In genomic region chr6:42406296-42407280, GRCh38 we compare ENCODE assay signal across 11 cellular contexts. TPM values are rescaled to one million over a fixed set of nuclear protein-coding genes. Genes with fewer than 3 reads are reported as not detected.
DNase-seq lines count a peak whose midpoint lies in the region; ATAC-seq and TF ChIP-seq lines count a peak whose summit lies in the region.
"Had no signal": no experiment of that assay in that cellular context is flagged by ENCODE, and none has a peak within 500 bp of the region (broad histone marks: within the 10 kb centered on the region; RNA-seq: fewer than 3 reads in every experiment).

No MANE protein-coding gene starts in this region.

- no peaks in the 10 kb centered on the region for H3K36me3 ChIP-seq in esophagus (ENCODE audit: control insufficient read depth in 2 of 2, insufficient read depth in 2 of 2, low read length in 1 of 2)

- WGBS in esophagus, 2 donors: 83 to 86% methylated on average over 6 of the region's 6 CpGs

- TF ChIP-seq CTCF in RWPE1 (conservative IDR thresholded peaks at IDR 0.05; ENCODE audit: low read depth): no peak
- TF ChIP-seq CTCF in GM10266 (IDR thresholded peaks at IDR 0.05; ENCODE audit: control insufficient read depth, insufficient read depth, low read depth, missing control alignments): no peak

- peaks cover 17% of the 10 kb centered on the region for H3K36me3 Mint-ChIP-seq in activated naive CD4-positive, alpha-beta T cell treated with anti-CD3 and anti-CD28 coated beads, Interleukin-2, amount 10 ng/mL, durations not matched to agents 7 days and 5 days
- peaks cover 0 to 22% of the 10 kb centered on the region in 2 donors for H3K36me3 Mint-ChIP-seq in activated naive CD4-positive, alpha-beta T cell treated with anti-CD3 and anti-CD28 coated beads, Interleukin-2, amount 50 U/mL, for 72 hours
- H3K36me3 Mint-ChIP-seq in stimulated activated effector memory CD8-positive, alpha-beta T cell treated with anti-CD3 and anti-CD28 coated beads, Interleukin-12 subunit alpha, Interleukin-12 subunit beta, amount 100 ng/mL, for 72 hours: peaks cover 9% of the 10 kb centered on the region

- peak overlapping the region; percentile 29 for H3K27ac Mint-ChIP-seq in activated naive CD4-positive, alpha-beta T cell treated with anti-CD3 and anti-CD28 coated beads, Interleukin-2, amount 10 ng/mL, durations not matched to agents 7 days and 5 days
- peak overlapping the region in 1 of 2 donors; percentile 68 for H3K27ac Mint-ChIP-seq in activated naive CD4-positive, alpha-beta T cell treated with anti-CD3 and anti-CD28 coated beads, Interleukin-2, amount 50 U/mL, for 72 hours
- peak overlapping the region; percentile 80 for H3K27ac Mint-ChIP-seq in stimulated activated effector memory CD8-positive, alpha-beta T cell treated with anti-CD3 and anti-CD28 coated beads, Interleukin-12 subunit alpha, Interleukin-12 subunit beta, amount 100 ng/mL, for 72 hours

- peaks cover 60% of the 10 kb centered on the region for H3K4me1 Mint-ChIP-seq in activated naive CD4-positive, alpha-beta T cell treated with anti-CD3 and anti-CD28 coated beads, Interleukin-2, amount 10 ng/mL, durations not matched to agents 7 days and 5 days
- peaks cover 71% of the 10 kb centered on the region for H3K4me1 Mint-ChIP-seq in stimulated activated effector memory CD8-positive, alpha-beta T cell treated with anti-CD3 and anti-CD28 coated beads, Interleukin-12 subunit alpha, Interleukin-12 subunit beta, amount 100 ng/mL, for 72 hours

- no peak for ATAC-seq in activated naive CD4-positive, alpha-beta T cell treated with anti-CD3 and anti-CD28 coated beads, Interleukin-2, amount 50 U/mL, for 72 hours
- ATAC-seq in stimulated activated effector memory CD8-positive, alpha-beta T cell treated with anti-CD3 and anti-CD28 coated beads, Interleukin-12 subunit alpha, Interleukin-12 subunit beta, amount 100 ng/mL, for 72 hours: no peak

- CTCF ChIA-PET in activated naive CD4-positive, alpha-beta T cell treated with anti-CD3 and anti-CD28 coated beads, Interleukin-2, amount 10 ng/mL, durations not matched to agents 7 days and 5 days (lab: Charles Lee): interaction anchor here (1.0 kb wide), 1 partner anchor 22 kb away, joined by 4 read pairs; no protein-coding TSS in a partner anchor
- CTCF ChIA-PET in RWPE1 (lab: Yijun Ruan, JAX): interaction anchor here (0.7 kb wide), 1 partner anchor 566 kb away, joined by 5 read pairs; no protein-coding TSS in a partner anchor

- no peak overlapping the region for H3K4me3 ChIP-seq in esophagus (ENCODE audit: low read depth in 1 of 2, low read length in 2 of 2)

- peaks cover 6 to 20% of the 10 kb centered on the region in 2 donors for H3K4me1 ChIP-seq in esophagus (ENCODE audit: control insufficient read depth in 2 of 2, insufficient read depth in 2 of 2, low read length in 1 of 2)

- H3K27ac ChIP-seq in RWPE1: peak overlapping the region; percentile 100
- H3K27ac ChIP-seq in esophagus (ENCODE audit: low read depth in 2 of 2, low read length in 1 of 2): peak overlapping the region; percentile 1 to 34

- no peaks in the 10 kb centered on the region for H3K27me3 ChIP-seq in esophagus (ENCODE audit: control insufficient read depth in 1 of 2, insufficient read depth in 2 of 2, low read length in 2 of 2)

- DNase-seq in activated naive CD4-positive, alpha-beta T cell treated with anti-CD3 and anti-CD28 coated beads, Interleukin-2, amount 10 ng/mL, durations not matched to agents 7 days and 5 days: no peak
- DNase-seq in activated naive CD4-positive, alpha-beta T cell treated with anti-CD3 and anti-CD28 coated beads, Interleukin-2, amount 50 U/mL, for 72 hours (ENCODE audit: low spot score in 2 of 2): no peak
- DNase-seq in RWPE1 (ENCODE audit: low spot score) (no peak), NCI-H1694 treated with DMSO at 0.1 percent for 48 hours (lab: John Stamatoyannopoulos, UW) (no peak), GM10266 (ENCODE audit: extremely low spot score) (no peak), putamen (ENCODE audit: low spot score) (no peak)
- DNase-seq in stimulated activated effector memory CD8-positive, alpha-beta T cell treated with anti-CD3 and anti-CD28 coated beads, Interleukin-12 subunit alpha, Interleukin-12 subunit beta, amount 100 ng/mL, for 72 hours (ENCODE audit: low spot score in 2 of 2): no peak
- DNase-seq: effector CD8-positive, alpha-beta T cell; NCI-H187 treated with DMSO at 0.1 percent for 48 hours; SK-N-SH had no signal

- no peak overlapping the region for H3K4me3 Mint-ChIP-seq in activated naive CD4-positive, alpha-beta T cell treated with anti-CD3 and anti-CD28 coated beads, Interleukin-2, amount 10 ng/mL, durations not matched to agents 7 days and 5 days
- peak overlapping the region; percentile 57 for H3K4me3 Mint-ChIP-seq in stimulated activated effector memory CD8-positive, alpha-beta T cell treated with anti-CD3 and anti-CD28 coated beads, Interleukin-12 subunit alpha, Interleukin-12 subunit beta, amount 100 ng/mL, for 72 hours

- no peaks in the 10 kb centered on the region for H3K9me3 ChIP-seq in esophagus (ENCODE audit: control insufficient read depth in 2 of 2, insufficient read depth in 1 of 2, low read depth in 1 of 2, low read length in 1 of 2)
- H3K9me3 ChIP-seq: SK-N-SH had no signal

- POLR2A ChIA-PET in RWPE1 (lab: Yijun Ruan, JAX; ENCODE audit: low non-redundant PET): no interaction called here

- H3K9me3 Mint-ChIP-seq in activated naive CD4-positive, alpha-beta T cell treated with anti-CD3 and anti-CD28 coated beads, Interleukin-2, amount 10 ng/mL, durations not matched to agents 7 days and 5 days: no peaks in the 10 kb centered on the region
- no peaks in the 10 kb centered on the region for H3K9me3 Mint-ChIP-seq in activated naive CD4-positive, alpha-beta T cell treated with anti-CD3 and anti-CD28 coated beads, Interleukin-2, amount 50 U/mL, for 72 hours
- no peaks in the 10 kb centered on the region for H3K9me3 Mint-ChIP-seq in stimulated activated effector memory CD8-positive, alpha-beta T cell treated with anti-CD3 and anti-CD28 coated beads, Interleukin-12 subunit alpha, Interleukin-12 subunit beta, amount 100 ng/mL, for 72 hours

- H3K27me3 Mint-ChIP-seq in activated naive CD4-positive, alpha-beta T cell treated with anti-CD3 and anti-CD28 coated beads, Interleukin-2, amount 10 ng/mL, durations not matched to agents 7 days and 5 days: no peaks in the 10 kb centered on the region

RNA-seq across cellular contexts. Expression of gene TRERF1, which starts 45.1 kb away (rescaled TPM):
- 10 to 100 TPM in 1 of 2 donors, 1 to 10 TPM in 1; 3.8 to 28.2 TPM for total RNA-seq in activated naive CD4-positive, alpha-beta T cell treated with anti-CD3 and anti-CD28 coated beads, Interleukin-2, amount 50 U/mL, for 72 hours
- polyA plus RNA-seq in esophagus: 1 to 10 TPM; 4.6 to 8.1 TPM
